ENCODE assay signal across 26 cellular contexts in the genomic region with DNA sequence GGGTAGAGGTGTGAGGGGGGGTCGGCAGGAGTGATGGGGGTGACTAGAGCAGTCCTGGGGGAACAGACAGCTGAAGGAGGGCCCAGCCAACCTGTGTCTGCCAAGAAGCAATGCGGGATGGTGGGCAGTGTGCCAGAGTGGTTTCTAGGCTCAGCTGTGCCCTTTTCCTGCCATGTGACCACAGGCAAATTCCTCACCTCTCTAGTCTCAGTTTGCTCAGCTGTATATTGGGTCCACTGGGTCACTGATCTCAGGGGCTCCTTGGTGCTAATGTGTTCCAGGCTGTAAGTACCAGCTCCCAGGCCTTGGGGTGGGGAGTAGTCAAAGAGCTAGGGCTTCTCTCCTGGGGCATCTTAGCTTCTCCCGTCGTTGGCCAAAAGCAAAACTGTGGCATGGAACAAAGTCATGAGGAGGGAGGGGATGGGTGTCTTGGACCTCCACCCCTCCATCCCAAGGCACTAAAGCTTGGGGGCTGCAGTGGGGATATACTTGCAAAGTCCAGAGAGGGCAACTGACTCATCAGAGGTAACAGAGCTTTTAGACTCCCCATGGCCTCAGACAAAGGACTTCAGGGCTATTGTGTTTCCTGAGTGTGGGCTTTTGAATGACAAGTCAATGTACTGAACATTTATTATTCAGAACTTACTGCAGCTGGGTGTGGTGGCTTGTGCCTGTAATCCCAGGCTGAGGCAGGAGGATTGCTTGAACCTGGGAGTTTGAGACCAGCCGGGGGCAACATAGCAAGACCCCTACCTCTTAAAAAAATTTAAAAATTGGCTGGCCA. TPM values are rescaled to one million over a fixed set of nuclear protein-coding genes. Genes with fewer than 3 reads are reported as not detected.
DNase-seq lines count a peak whose midpoint lies in the region; ATAC-seq and TF ChIP-seq lines count a peak whose summit lies in the region.
"Had no signal": no experiment of that assay in that cellular context is flagged by ENCODE, and none has a peak within 500 bp of the region (broad histone marks: within the 10 kb centered on the region; RNA-seq: fewer than 3 reads in every experiment).

No MANE protein-coding gene starts in this region.

- H3K4me1 ChIP-seq in left ventricle myocardium inferior, result peaks cover 53% of the 10 kb centered on the region

- no peak overlapping the region for H3K4me3 ChIP-seq in left ventricle myocardium inferior
- H3K4me3 ChIP-seq: GM12878, sigmoid colon, SJSA1, stomach had no signal

- no peaks in the 10 kb centered on the region for H3K9me3 ChIP-seq in left ventricle myocardium inferior (replicated peaks)
- H3K9me3 ChIP-seq: sigmoid colon, SJSA1, stomach had no signal

- ATAC-seq in left cardiac atrium (no peak), WTC11 (no peak), GM19455 (IDR thresholded peaks at IDR 0.05; ENCODE audit: unreplicated experiment) (no peak)
- ATAC-seq in naive thymus-derived CD8-positive, alpha-beta T cell, result no peak
- ATAC-seq: GM12878, left ventricle myocardium superior, T-cell had no signal

- H3K4me3 Mint-ChIP-seq in WTC11, result no peak overlapping the region
- H3K4me3 Mint-ChIP-seq in nephron progenitor cell, result no peak overlapping the region
- no peak overlapping the region for H3K4me3 Mint-ChIP-seq in naive thymus-derived CD8-positive, alpha-beta T cell
- H3K4me3 Mint-ChIP-seq: activated CD4-positive, alpha-beta memory T cell treated with anti-CD3 and anti-CD28 coated beads, Interleukin-2, amount 10 ng/mL, durations not matched to agents 7 days and 5 days; activated naive CD8-positive, alpha-beta T cell treated with anti-CD3 and anti-CD28 coated beads, Interleukin-2, amount 10 ng/mL, durations not matched to agents 7 days and 5 days; immature natural killer cell; T-cell had no signal

- CTCF ChIA-PET in WTC11 (lab: Charles Lee), result interaction anchor here (1.1 to 5.7 kb wide), 5 partner anchors 8 to 131 kb away, joined by 3 to 22 read pairs (median 5); no protein-coding TSS in a partner anchor

- TF ChIP-seq CTCF in left ventricle myocardium inferior (IDR thresholded peaks at IDR 0.05; ENCODE audit: borderline replicate concordance) (no peak), WTC11 (IDR thresholded peaks at IDR 0.05) (no peak), nephron progenitor cell (IDR thresholded peaks at IDR 0.05) (no peak)

- H3K27me3 ChIP-seq in left ventricle myocardium inferior (ENCODE audit: low read depth), result no peaks in the 10 kb centered on the region
- H3K27me3 ChIP-seq: sigmoid colon, SJSA1, stomach had no signal

- H3K27me3 Mint-ChIP-seq in WTC11 (ENCODE audit: low read depth) (no peaks in the 10 kb centered on the region), nephron progenitor cell (ENCODE audit: low read depth, poor library complexity) (no peaks in the 10 kb centered on the region)
- H3K27me3 Mint-ChIP-seq in naive thymus-derived CD8-positive, alpha-beta T cell, result peaks cover 0 to 3% (median under 1%) of the 10 kb centered on the region in 5 donors
- H3K27me3 Mint-ChIP-seq: activated CD4-positive, alpha-beta memory T cell treated with anti-CD3 and anti-CD28 coated beads, Interleukin-2, amount 10 ng/mL, durations not matched to agents 7 days and 5 days; activated naive CD8-positive, alpha-beta T cell treated with anti-CD3 and anti-CD28 coated beads, Interleukin-2, amount 10 ng/mL, durations not matched to agents 7 days and 5 days; T-cell; type B pancreatic cell had no signal

- no peaks in the 10 kb centered on the region for H3K9me3 Mint-ChIP-seq in WTC11
- no peaks in the 10 kb centered on the region for H3K9me3 Mint-ChIP-seq in nephron progenitor cell
- H3K9me3 Mint-ChIP-seq in naive thymus-derived CD8-positive, alpha-beta T cell, result no peaks in the 10 kb centered on the region
- H3K9me3 Mint-ChIP-seq: activated CD4-positive, alpha-beta memory T cell treated with anti-CD3 and anti-CD28 coated beads, Interleukin-2, amount 10 ng/mL, durations not matched to agents 7 days and 5 days; activated naive CD8-positive, alpha-beta T cell treated with anti-CD3 and anti-CD28 coated beads, Interleukin-2, amount 10 ng/mL, durations not matched to agents 7 days and 5 days; immature natural killer cell; T-cell; type B pancreatic cell had no signal

- no peak overlapping the region for H3K27ac ChIP-seq in left ventricle myocardium inferior (replicated peaks)
- H3K27ac ChIP-seq: sigmoid colon, SJSA1 had no signal

- POLR2A ChIA-PET in WTC11 (lab: Charles Lee), result no interaction called here
- POLR2A ChIA-PET in naive thymus-derived CD8-positive, alpha-beta T cell (lab: Charles Lee), result no interaction called here

- H3K4me1 Mint-ChIP-seq in WTC11 (peaks cover 4% of the 10 kb centered on the region; the same call in 1 of the 2 replicates), nephron progenitor cell (peaks cover 68% of the 10 kb centered on the region)
- peaks cover 0 to 6% (median under 1%) of the 10 kb centered on the region in 4 donors for H3K4me1 Mint-ChIP-seq in naive thymus-derived CD8-positive, alpha-beta T cell
- H3K4me1 Mint-ChIP-seq: immature natural killer cell had no signal

- H3K36me3 Mint-ChIP-seq in WTC11 (no peaks in the 10 kb centered on the region; the same call in 1 of the 2 replicates), nephron progenitor cell (ENCODE audit: low read depth) (peaks cover 45% of the 10 kb centered on the region)
- H3K36me3 Mint-ChIP-seq in naive thymus-derived CD8-positive, alpha-beta T cell, result no peaks in the 10 kb centered on the region
- H3K36me3 Mint-ChIP-seq: activated naive CD8-positive, alpha-beta T cell treated with anti-CD3 and anti-CD28 coated beads, Interleukin-2, amount 10 ng/mL, durations not matched to agents 7 days and 5 days; immature natural killer cell; T-cell had no signal

- DNase-seq in left cardiac atrium (peak; percentile 29), left ventricle myocardium inferior (no peak), WTC11 (ENCODE audit: low spot score) (no peak), nephron progenitor cell (no peak)
- DNase-seq in central memory CD4-positive, alpha-beta T cell, result no peak
- no peak for DNase-seq in activated CD8-positive, alpha-beta memory T cell treated with anti-CD3 and anti-CD28 coated beads for 24 hours
- DNase-seq in naive thymus-derived CD8-positive, alpha-beta T cell, result no peak
- DNase-seq: activated CD4-positive, alpha-beta memory T cell treated with anti-CD3 and anti-CD28 coated beads, Interleukin-2, amount 10 ng/mL, durations not matched to agents 7 days and 5 days; activated CD4-positive, CD25-positive, alpha-beta regulatory T cell treated with anti-CD3 and anti-CD28 coated beads, Interleukin-2, amount 50 U/mL, for 72 hours; activated effector memory CD4-positive, alpha-beta T cell treated with Interleukin-2 at 50 U/mL for 16 hours; activated naive CD8-positive, alpha-beta T cell treated with anti-CD3 and anti-CD28 coated beads, Interleukin-2, amount 10 ng/mL, durations not matched to agents 7 days and 5 days; activated T-cell treated with anti-CD3 and anti-CD28 coated beads for 4 hours; COR-L47; effector CD4-positive, alpha-beta T cell; erythroblast; immature natural killer cell; left ventricle myocardium superior; NCI-H510A; sigmoid colon; stomach; T-cell had no signal

- intact Hi-C loops in left cardiac atrium (cut with DNase I), result no loop called here
- intact Hi-C loops in left ventricle myocardium inferior (cut with micrococcal nuclease), result no loop called here

- H3K27ac Mint-ChIP-seq in WTC11 (no peak overlapping the region), nephron progenitor cell (peak overlapping the region; percentile 42)
- no peak overlapping the region for H3K27ac Mint-ChIP-seq in naive thymus-derived CD8-positive, alpha-beta T cell
- H3K27ac Mint-ChIP-seq: activated CD4-positive, alpha-beta memory T cell treated with anti-CD3 and anti-CD28 coated beads, Interleukin-2, amount 10 ng/mL, durations not matched to agents 7 days and 5 days; activated naive CD8-positive, alpha-beta T cell treated with anti-CD3 and anti-CD28 coated beads, Interleukin-2, amount 10 ng/mL, durations not matched to agents 7 days and 5 days; immature natural killer cell; T-cell; type B pancreatic cell had no signal

- peaks cover 3% of the 10 kb centered on the region for H3K36me3 ChIP-seq in left ventricle myocardium inferior
- H3K36me3 ChIP-seq: sigmoid colon had no signal

TF ChIP-seq in WTC11, 78 proteins besides CTCF, POLR2A, EP300 and RAD21:
- no peak for TF ChIP-seq IRF2 (CRISPR knock-in tag; IDR thresholded peaks at IDR 0.05; ENCODE audit: borderline replicate concordance, low read depth)
- TF ChIP-seq, protein P1, sequence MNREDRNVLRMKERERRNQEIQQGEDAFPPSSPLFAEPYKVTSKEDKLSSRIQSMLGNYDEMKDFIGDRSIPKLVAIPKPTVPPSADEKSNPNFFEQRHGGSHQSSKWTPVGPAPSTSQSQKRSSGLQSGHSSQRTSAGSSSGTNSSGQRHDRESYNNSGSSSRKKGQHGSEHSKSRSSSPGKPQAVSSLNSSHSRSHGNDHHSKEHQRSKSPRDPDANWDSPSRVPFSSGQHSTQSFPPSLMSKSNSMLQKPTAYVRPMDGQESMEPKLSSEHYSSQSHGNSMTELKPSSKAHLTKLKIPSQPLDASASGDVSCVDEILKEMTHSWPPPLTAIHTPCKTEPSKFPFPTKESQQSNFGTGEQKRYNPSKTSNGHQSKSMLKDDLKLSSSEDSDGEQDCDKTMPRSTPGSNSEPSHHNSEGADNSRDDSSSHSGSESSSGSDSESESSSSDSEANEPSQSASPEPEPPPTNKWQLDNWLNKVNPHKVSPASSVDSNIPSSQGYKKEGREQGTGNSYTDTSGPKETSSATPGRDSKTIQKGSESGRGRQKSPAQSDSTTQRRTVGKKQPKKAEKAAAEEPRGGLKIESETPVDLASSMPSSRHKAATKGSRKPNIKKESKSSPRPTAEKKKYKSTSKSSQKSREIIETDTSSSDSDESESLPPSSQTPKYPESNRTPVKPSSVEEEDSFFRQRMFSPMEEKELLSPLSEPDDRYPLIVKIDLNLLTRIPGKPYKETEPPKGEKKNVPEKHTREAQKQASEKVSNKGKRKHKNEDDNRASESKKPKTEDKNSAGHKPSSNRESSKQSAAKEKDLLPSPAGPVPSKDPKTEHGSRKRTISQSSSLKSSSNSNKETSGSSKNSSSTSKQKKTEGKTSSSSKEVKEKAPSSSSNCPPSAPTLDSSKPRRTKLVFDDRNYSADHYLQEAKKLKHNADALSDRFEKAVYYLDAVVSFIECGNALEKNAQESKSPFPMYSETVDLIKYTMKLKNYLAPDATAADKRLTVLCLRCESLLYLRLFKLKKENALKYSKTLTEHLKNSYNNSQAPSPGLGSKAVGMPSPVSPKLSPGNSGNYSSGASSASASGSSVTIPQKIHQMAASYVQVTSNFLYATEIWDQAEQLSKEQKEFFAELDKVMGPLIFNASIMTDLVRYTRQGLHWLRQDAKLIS (CRISPR knock-in tag; IDR thresholded peaks at IDR 0.05; ENCODE audit: borderline replicate concordance), result no peak
- no peak for TF ChIP-seq GABPB1 (CRISPR knock-in tag; IDR thresholded peaks at IDR 0.05)
- 0 out of 2 replicates have a peak, but pooled peaks have one; percentile 21 for TF ChIP-seq GTF2I (CRISPR knock-in tag; conservative IDR thresholded peaks at IDR 0.05)
- no peak for TF ChIP-seq RELA (CRISPR knock-in tag; IDR thresholded peaks at IDR 0.05; ENCODE audit: borderline replicate concordance)

RNA-seq across cellular contexts. Expression of gene SMAD6, which starts 20.9 kb away (rescaled TPM):
- total RNA-seq in left cardiac atrium, result 10 to 100 TPM; 13.5 to 51.5 TPM
- total RNA-seq in left ventricle myocardium inferior, result 20.3 TPM
- total RNA-seq in WTC11 (2021), result 9.2 to 13.9 TPM (median 10.4 TPM) in 3 replicates
- total RNA-seq in naive thymus-derived CD8-positive, alpha-beta T cell, result under 1 TPM; 0.08 to 0.16 TPM
- not detected for polyA plus RNA-seq in naive thymus-derived CD8-positive, alpha-beta T cell
- total RNA-seq: MCF 10A had no signal
- polyA plus RNA-seq: immature natural killer cell had no signal
